ENCODE assay signal across 8 cellular contexts in the genomic region with DNA sequence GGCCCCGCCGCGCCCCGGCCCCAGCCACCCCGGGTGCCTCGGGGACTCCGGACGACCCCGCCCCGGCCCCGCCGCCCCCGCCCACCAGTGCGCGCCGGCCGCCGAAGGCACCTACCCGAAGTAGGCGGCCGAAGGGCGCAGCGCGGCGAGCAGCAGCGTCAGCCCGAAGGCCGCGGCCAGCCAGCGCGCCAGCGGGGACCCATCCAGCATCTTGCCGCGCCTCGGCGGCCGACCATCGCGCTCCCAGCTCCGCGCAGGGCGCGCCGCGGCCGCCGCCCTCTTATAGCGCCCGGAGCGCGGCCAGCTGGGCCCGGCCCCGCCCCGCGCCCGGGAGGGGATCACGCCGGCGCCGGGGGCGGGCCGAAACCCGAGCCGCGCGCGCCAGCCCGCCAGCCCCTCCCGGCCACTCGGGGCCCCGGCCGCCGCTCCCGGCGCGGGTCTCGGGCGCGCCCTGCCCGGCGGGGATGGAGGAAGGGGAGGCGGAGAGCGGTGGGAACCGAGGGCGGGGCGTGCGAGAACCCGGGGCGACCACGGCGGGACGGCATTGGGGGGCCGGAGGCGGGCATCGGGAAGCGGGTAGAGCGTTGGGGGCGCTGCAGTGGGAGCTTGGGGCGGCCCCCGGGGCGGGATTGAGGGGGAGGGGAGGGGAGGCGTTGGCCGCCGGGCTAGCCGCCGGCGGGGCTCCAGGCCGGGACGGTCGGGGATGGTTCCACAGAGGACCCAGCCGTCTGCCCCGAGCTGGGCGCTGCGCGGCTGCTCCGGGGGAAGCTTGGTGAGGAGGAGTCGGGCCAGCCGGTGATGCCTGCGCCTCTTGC. TPM values are rescaled to one million over a fixed set of nuclear protein-coding genes. Genes with fewer than 3 reads are reported as not detected.
DNase-seq lines count a peak whose midpoint lies in the region; ATAC-seq, FAIRE-seq and TF ChIP-seq lines count a peak whose summit lies in the region.

A gene with protein sequence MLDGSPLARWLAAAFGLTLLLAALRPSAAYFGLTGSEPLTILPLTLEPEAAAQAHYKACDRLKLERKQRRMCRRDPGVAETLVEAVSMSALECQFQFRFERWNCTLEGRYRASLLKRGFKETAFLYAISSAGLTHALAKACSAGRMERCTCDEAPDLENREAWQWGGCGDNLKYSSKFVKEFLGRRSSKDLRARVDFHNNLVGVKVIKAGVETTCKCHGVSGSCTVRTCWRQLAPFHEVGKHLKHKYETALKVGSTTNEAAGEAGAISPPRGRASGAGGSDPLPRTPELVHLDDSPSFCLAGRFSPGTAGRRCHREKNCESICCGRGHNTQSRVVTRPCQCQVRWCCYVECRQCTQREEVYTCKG (minus strand): TSS at position 255 of the 815 bp plus-strand sequence. CDS start 45 bp downstream, at position 210.

- 2% methylated on average over 44 of the region's 119 CpGs for WGBS in K562 (ENCODE audit: insufficient coverage, low coverage, missing lambda C conversion rate)
- WGBS in iPS DF 6.9 (ENCODE audit: insufficient coverage, insufficient read length): no CpG with 5 or more reads among the region's 119 CpGs

- H3K27ac ChIP-seq in BLaER1 (peak within 1 kb of the TSS; percentile 47; the same call in 1 of the 2 replicates), K562 (ENCODE audit: extremely low read depth, low read depth, low read length) (no peak within 1 kb of the TSS), iPS DF 6.9 (ENCODE audit: low read length) (no peak within 1 kb of the TSS), skeletal muscle tissue (ENCODE audit: low read depth, low read length) (peak within 1 kb of the TSS; percentile 93)

- no peak for TF ChIP-seq CTCF in K562 (IDR thresholded peaks at IDR 0.05 in 2 of 3, conservative IDR thresholded peaks at IDR 0.05 in 1 of 3; ENCODE audit: insufficient read depth in 2 of 3, low read depth in 1 of 3, low read length in 3 of 3)

- intact Hi-C loops in K562 (cut with micrococcal nuclease): loop anchor here (10.0 kb wide), 1 partner anchor 493 kb away; no protein-coding TSS in a partner anchor

- peaks cover 28% of the 10 kb centered on the region for H4K20me1 ChIP-seq in BLaER1
- H4K20me1 ChIP-seq in K562 (replicated peaks; ENCODE audit: control insufficient read depth, insufficient read depth, low read length): peaks cover 19% of the 10 kb centered on the region

- peaks cover 32% of the 10 kb centered on the region for H3K27me3 ChIP-seq in BLaER1
- H3K27me3 ChIP-seq in K562 (ENCODE audit: control insufficient read depth in 2 of 2, insufficient read depth in 2 of 2, low read length in 2 of 2): peaks cover 18 to 83% of the 10 kb centered on the region in 2 experiments
- H3K27me3 ChIP-seq in iPS DF 6.9 (ENCODE audit: control insufficient read depth, insufficient read depth, low read length): peaks cover 9% of the 10 kb centered on the region
- peaks cover 0 to 9% (median 4%) of the 10 kb centered on the region in 3 donors for H3K27me3 ChIP-seq in skeletal muscle tissue (ENCODE audit: control insufficient read depth in 3 of 3, insufficient read depth in 3 of 3, low read length in 3 of 3)

- peak; percentile 53 for ATAC-seq in GM19035 (IDR thresholded peaks at IDR 0.05; ENCODE audit: unreplicated experiment)
- ATAC-seq in K562: peak; percentile 81
- no peak for ATAC-seq in HG03457 (IDR thresholded peaks at IDR 0.05; ENCODE audit: unreplicated experiment)

- H3K9ac ChIP-seq in BLaER1 (peak within 1 kb of the TSS; percentile 63; the same call in 1 of the 2 replicates), K562 (ENCODE audit: insufficient read depth in 1 of 2, low read depth in 2 of 2, low read length in 2 of 2) (peak within 1 kb of the TSS in 1 of 2 experiments; percentile 83; a peak in 2 of 4 replicates), skeletal muscle tissue (ENCODE audit: low read depth in 1 of 3, low read length in 3 of 3) (peak within 1 kb of the TSS; percentile 60 to 80 (median 70))

- no peaks in the 10 kb centered on the region for H3K79me2 ChIP-seq in K562 (ENCODE audit: control insufficient read depth, insufficient read depth, low read length)

- FAIRE-seq in K562 (lab: Jason Lieb, UNC): no peak

- H3K4me3 ChIP-seq in BLaER1 (peak within 1 kb of the TSS; percentile 71), K562 (peak within 1 kb of the TSS; percentile 40), iPS DF 6.9 (ENCODE audit: low read length) (peak within 1 kb of the TSS; percentile 71), skeletal muscle tissue (ENCODE audit: low read length in 3 of 3) (peak within 1 kb of the TSS; percentile 67 to 76 (median 75))

- peak; percentile 80 for DNase-seq in NCI-H2196 (lab: John Stamatoyannopoulos, UW; ENCODE audit: unreplicated experiment)
- peak; percentile 80 to 99 (median 96) for DNase-seq in K562 (ENCODE audit: extremely low read depth in 1 of 4, low spot score in 3 of 4)
- DNase-seq in iPS DF 6.9 (ENCODE audit: low read depth, low spot score): no peak
- DNase-seq in UCSD-AML1 (lab: John Stamatoyannopoulos, UW; ENCODE audit: unreplicated experiment): no peak

- H3K9me1 ChIP-seq in K562 (ENCODE audit: control insufficient read depth, insufficient read depth, low read length): no peaks in the 10 kb centered on the region

- in situ Hi-C loops in K562 (cut with MboI): no loop called here

- TF ChIP-seq POLR2A in K562 (conservative IDR thresholded peaks at IDR 0.05): no peak

- TF ChIP-seq EP300 in K562 (IDR thresholded peaks at IDR 0.05; ENCODE audit: low read length): no peak

- BruUV-seq in K562 (replicated peaks; lab: Mats Ljungman, UMichigan): no TSS peak

- H3K4me1 ChIP-seq in BLaER1 (peaks cover 47% of the 10 kb centered on the region), K562 (replicated peaks in 1 of 2; ENCODE audit: control insufficient read depth in 2 of 2, insufficient read depth in 2 of 2, low read length in 2 of 2) (peaks cover 2 to 46% of the 10 kb centered on the region in 2 experiments; a peak in 4 of 5 replicates), iPS DF 6.9 (ENCODE audit: control insufficient read depth, insufficient read depth, low read length) (peaks cover 5% of the 10 kb centered on the region; the same call in 1 of the 2 replicates), skeletal muscle tissue (ENCODE audit: control insufficient read depth in 3 of 3, insufficient read depth in 3 of 3, low read length in 3 of 3) (peaks cover 44 to 48% (median 44%) of the 10 kb centered on the region in 3 donors)

- no peaks in the 10 kb centered on the region for H3K9me3 ChIP-seq in BLaER1
- H3K9me3 ChIP-seq in K562 (replicated peaks; ENCODE audit: control insufficient read depth, insufficient read depth, low read depth, low read length): no peaks in the 10 kb centered on the region
- no peaks in the 10 kb centered on the region for H3K9me3 ChIP-seq in iPS DF 6.9 (ENCODE audit: control insufficient read depth, insufficient read depth, low read length)
- H3K9me3 ChIP-seq in skeletal muscle tissue (ENCODE audit: control insufficient read depth in 3 of 3, low read length in 3 of 3): no peaks in the 10 kb centered on the region

- H3K4me2 ChIP-seq in BLaER1: peak within 1 kb of the TSS; percentile 100
- H3K4me2 ChIP-seq in K562 (ENCODE audit: insufficient read depth, low read length): peak within 1 kb of the TSS; percentile 69

- CTCF ChIA-PET in K562 (lab: Yijun Ruan, JAX; ENCODE audit: low intra/inter-chr PET ratio): interaction anchor here (0.7 to 2.9 kb wide), 3 partner anchors 185 to 568 kb away, joined by 3 to 25 read pairs (median 21); no protein-coding TSS in a partner anchor

- TF ChIP-seq RAD21 in K562 (CRISPR knock-in tag; conservative IDR thresholded peaks at IDR 0.05 in 1 of 2, IDR thresholded peaks at IDR 0.05 in 1 of 2): no peak

- H2AFZ ChIP-seq in K562 (ENCODE audit: low read depth, low read length): peak within 1 kb of the TSS; percentile 72

- POLR2A ChIA-PET in K562 (lab: Yijun Ruan, JAX): interaction anchor here (0.7 kb wide), 1 partner anchor 213 kb away, joined by 3 read pairs; a partner anchor contains a TSS

- H3K36me3 ChIP-seq in BLaER1: no peaks in the 10 kb centered on the region
- no peaks in the 10 kb centered on the region for H3K36me3 ChIP-seq in K562 (ENCODE audit: control insufficient read depth, insufficient read depth, low read length)
- no peaks in the 10 kb centered on the region for H3K36me3 ChIP-seq in iPS DF 6.9 (ENCODE audit: control insufficient read depth, insufficient read depth, low read length)
- H3K36me3 ChIP-seq in skeletal muscle tissue (ENCODE audit: control insufficient read depth in 3 of 3, insufficient read depth in 3 of 3, low read length in 3 of 3): no peaks in the 10 kb centered on the region

RNA-seq across cellular contexts. Expression of the gene that starts here (rescaled TPM):
- total RNA-seq in K562 (2011; cell fraction: chromatin; rRNA removed; ENCODE audit: low replicate concordance): 0.44 and 0.51 TPM in 2 replicates
- total RNA-seq in K562 (2011; cell fraction: nucleolus; rRNA removed): 0.26 and 0.67 TPM in 2 replicates
- 0.37 and 0.61 TPM in 2 replicates for total RNA-seq in K562 (2011; cell fraction: nucleoplasm; rRNA removed)
- 0.04 TPM in 1 of 2 replicates, not detected in the other for total RNA-seq in K562 (2014; rRNA removed)
- 0.04 TPM in 1 of 2 replicates, not detected in the other for total RNA-seq in K562 (2014; rRNA removed; fragmentation: Illumina TruSeq; extraction: Trizol)
- not detected in 2 replicates for total RNA-seq in K562 (2015; rRNA removed; fragmentation: Illumina TruSeq; extraction: Trizol)
- 0.04 and 0.16 TPM in 2 replicates for total RNA-seq in K562 (2021)
- polyA plus RNA-seq in K562 (2011; rRNA removed): 0.10 and 0.12 TPM in 2 replicates
- polyA plus RNA-seq in K562 (2011; cell fraction: cytosol; rRNA removed): 0.09 and 0.19 TPM in 2 replicates
- polyA plus RNA-seq in K562 (2011; cell fraction: nucleus; rRNA removed): 0.30 and 0.39 TPM in 2 replicates
- polyA plus RNA-seq in K562 (2012): 0.12 and 0.19 TPM in 2 replicates
- 0.03 and 0.07 TPM in 2 replicates for polyA plus RNA-seq in K562 (2014; fragmentation: Illumina TruSeq; extraction: Trizol)
- polyA plus RNA-seq in K562 (2014; fragmentation: Nextera tagmentation; extraction: Ambion mirVana): not detected
- 0.07 and 0.17 TPM in 2 replicates for polyA plus RNA-seq in K562 (2014; rRNA removed)
- 0.25 and 0.36 TPM in 2 replicates for polyA minus RNA-seq in K562 (2011; rRNA and poly(A)+ RNA removed)
- 0.46 TPM in 1 of 2 replicates, not detected in the other for polyA minus RNA-seq in K562 (2011; cell fraction: cytosol; rRNA and poly(A)+ RNA removed)
- polyA minus RNA-seq in K562 (2011; cell fraction: nucleus; rRNA and poly(A)+ RNA removed): 0.11 and 0.13 TPM in 2 replicates
- 2.1 TPM for total RNA-seq in skeletal muscle tissue

Comparison
In these comparisons a context has a peak if more than half of its experiments do, and no peak if none do; other contexts are left out.
1. Peak in DNase-seq, ATAC-seq, H3K4me3 ChIP-seq and H3K4me2 ChIP-seq in K562; RNA of the gene not detected or under 1 TPM.
2. H3K27ac ChIP-seq: peak in BLaER1 (single experiment) and skeletal muscle tissue (single experiment); none in K562 (single experiment) and iPS DF 6.9 (single experiment).
3. Peak in every context shown above with its lines, with median percentiles within 50 percentile points of each other: H3K4me3 ChIP-seq.